Comparison of ENCODE assay signal across 1 cellular context in the genomic region with DNA sequence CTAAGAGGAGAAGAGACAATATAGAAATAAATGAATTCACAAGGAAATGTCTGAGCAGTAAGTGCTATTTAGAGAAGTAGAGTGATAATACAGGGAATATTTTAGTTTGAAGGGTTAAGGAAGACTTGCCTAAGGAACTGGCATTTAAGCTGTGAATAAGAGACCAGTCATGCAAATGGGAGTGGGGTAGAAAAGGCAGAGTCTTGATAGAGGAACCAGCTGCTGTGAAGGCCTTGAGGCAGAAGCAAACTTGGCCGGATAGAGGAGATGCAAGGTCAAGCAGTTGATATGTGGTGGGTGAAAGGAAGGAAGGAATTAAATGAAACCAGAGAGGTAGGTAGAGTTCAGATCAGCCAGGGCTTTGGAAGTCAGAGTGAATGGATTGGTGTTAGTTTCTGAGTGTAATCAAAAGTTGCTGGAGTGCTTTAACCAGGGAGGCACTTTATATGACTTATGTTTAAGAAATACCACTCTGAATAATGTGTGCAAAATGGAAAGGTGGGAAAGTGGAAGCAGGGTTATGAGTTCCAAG.
TF ChIP-seq lines count a peak whose summit lies in the region.

No MANE protein-coding gene starts in this region.

TF ChIP-seq in H1, 55 proteins besides CTCF, POLR2A, EP300 and RAD21 (continued from another document):
- no peak for TF ChIP-seq RFX5 (IDR thresholded peaks at IDR 0.05; ENCODE audit: borderline replicate concordance, low read depth, low read length)
- no peak for TF ChIP-seq PHF8 (conservative IDR thresholded peaks at IDR 0.05; ENCODE audit: low read depth, low read length)
